Comparison of ENCODE assay signal across 19 cellular contexts in genomic region chr3:43214616-43215015, GRCh38.
DNase-seq lines count a peak whose midpoint lies in the region; ATAC-seq and TF ChIP-seq lines count a peak whose summit lies in the region.
"Had no signal": no experiment of that assay in that cellular context is flagged by ENCODE, and none has a peak within 500 bp of the region (broad histone marks: within the 10 kb centered on the region; RNA-seq: fewer than 3 reads in every experiment).

No MANE protein-coding gene starts in this region.

- no peaks in the 10 kb centered on the region for H3K36me3 ChIP-seq in mammary epithelial cell (ENCODE audit: insufficient read depth, low read length)
- H3K36me3 ChIP-seq: left lung, WERI-Rb-1 had no signal

- peak overlapping the region; percentile 34 for H3K4me2 ChIP-seq in mammary epithelial cell (ENCODE audit: insufficient read depth, low read depth, low read length)

- H4K20me1 ChIP-seq in mammary epithelial cell (ENCODE audit: insufficient read depth, low read length) = no peaks in the 10 kb centered on the region

- no peaks in the 10 kb centered on the region for H3K9me3 Mint-ChIP-seq in nephron progenitor cell
- H3K9me3 Mint-ChIP-seq: CD4-positive, alpha-beta memory T cell had no signal

- peaks cover 2% of the 10 kb centered on the region for H3K27me3 ChIP-seq in mammary epithelial cell (ENCODE audit: insufficient read depth, low read length)
- H3K27me3 ChIP-seq: left lung had no signal

- H3K27ac ChIP-seq in mammary epithelial cell (ENCODE audit: insufficient read depth, low read depth, low read length) = peak overlapping the region; percentile 72
- H3K27ac ChIP-seq: left lung, WERI-Rb-1 had no signal

- no TSS peak for BruUV-seq in mammary epithelial cell (replicated peaks; lab: Mats Ljungman, UMichigan)

- H3K4me3 ChIP-seq in mammary epithelial cell (replicated peaks in 1 of 3; ENCODE audit: insufficient read depth in 1 of 3, low read depth in 2 of 3, low read length in 3 of 3) = no peak overlapping the region
- H3K4me3 ChIP-seq: left lung had no signal

- dilution Hi-C loops in mammary epithelial cell (cut with HindIII; ENCODE audit: low sequenced_read_pairs) = no loop called here

- DNase-seq in COLO829 (ENCODE audit: low spot score) (peak; percentile 16), LHCN-M2 (ENCODE audit: low read depth) (peak; percentile 41), mammary epithelial cell (peak; percentile 85), kidney glomerular epithelial cell (lab: John Stamatoyannopoulos, UW) (peak; percentile 49), nephron progenitor cell (no peak), COLO668 (lab: John Stamatoyannopoulos, UW; ENCODE audit: unreplicated experiment) (no peak)
- DNase-seq in activated CD4-positive, CD25-positive, alpha-beta regulatory T cell (lab: John Stamatoyannopoulos, UW) = no peak
- DNase-seq: CD4-positive, alpha-beta memory T cell; left lung; NCI-H1105 treated with DMSO at 0.1 percent for 48 hours; NCI-H2107; NCI-H748 treated with DMSO at 0.1 percent for 48 hours; occipital lobe; stimulated activated CD4-positive, alpha-beta T cell treated with anti-CD3 and anti-CD28 coated beads, Interleukin-4, amount 100 ng/mL, for 24 hours; substantia nigra; SW 1271; WERI-Rb-1 had no signal

- WGBS in mammary epithelial cell (ENCODE audit: low coverage, missing lambda C conversion rate) = 42% methylated on average over 4 of the region's 4 CpGs

- no peak for TF ChIP-seq CTCF in mammary epithelial cell (conservative IDR thresholded peaks at IDR 0.05 in 1 of 2, IDR thresholded peaks at IDR 0.05 in 1 of 2; ENCODE audit: extremely low read depth in 1 of 2, insufficient read depth in 1 of 2, low read depth in 1 of 2, low read length in 2 of 2)
- no peak for TF ChIP-seq CTCF in nephron progenitor cell (IDR thresholded peaks at IDR 0.05)

- H3K4me3 Mint-ChIP-seq in nephron progenitor cell = no peak overlapping the region
- H3K4me3 Mint-ChIP-seq: activated naive CD8-positive, alpha-beta T cell; CD4-positive, alpha-beta memory T cell had no signal

- H2AFZ ChIP-seq in mammary epithelial cell (ENCODE audit: low read depth, low read length) = peak overlapping the region; percentile 51

- peaks cover 5% of the 10 kb centered on the region for H3K27me3 Mint-ChIP-seq in nephron progenitor cell (ENCODE audit: low read depth, poor library complexity)
- H3K27me3 Mint-ChIP-seq: activated naive CD8-positive, alpha-beta T cell had no signal

- H3K27ac Mint-ChIP-seq in nephron progenitor cell = no peak overlapping the region
- H3K27ac Mint-ChIP-seq: activated naive CD8-positive, alpha-beta T cell had no signal

- no peak for ATAC-seq in HG03460 (IDR thresholded peaks at IDR 0.05; ENCODE audit: unreplicated experiment)
- ATAC-seq: left lung had no signal

- H3K4me1 ChIP-seq in mammary epithelial cell (ENCODE audit: insufficient read depth, low read length) = peaks cover 31% of the 10 kb centered on the region
- H3K4me1 ChIP-seq: left lung had no signal

- intact Hi-C loops in mammary epithelial cell (cut with micrococcal nuclease) = loop anchor here (5.0 kb wide), 1 partner anchor 52 kb away; no protein-coding TSS in a partner anchor

- H3K79me2 ChIP-seq in mammary epithelial cell (ENCODE audit: insufficient read depth, low read length) = no peaks in the 10 kb centered on the region

- no peak overlapping the region for H3K9ac ChIP-seq in mammary epithelial cell (ENCODE audit: insufficient read depth, low read length)

- in situ Hi-C loops in mammary epithelial cell (cut with MboI; ENCODE audit: low sequenced_read_pairs in 2 of 2) = no loop called here

- CTCF ChIA-PET in mammary epithelial cell (lab: Charles Lee; ENCODE audit: low non-redundant PET) = no interaction called here

- no peaks in the 10 kb centered on the region for H3K4me1 Mint-ChIP-seq in nephron progenitor cell

- no peaks in the 10 kb centered on the region for H3K36me3 Mint-ChIP-seq in nephron progenitor cell (ENCODE audit: low read depth)
- H3K36me3 Mint-ChIP-seq: activated naive CD8-positive, alpha-beta T cell; CD4-positive, alpha-beta memory T cell had no signal

- no peaks in the 10 kb centered on the region for H3K9me3 ChIP-seq in mammary epithelial cell (replicated peaks; ENCODE audit: insufficient read depth, low read length)
- H3K9me3 ChIP-seq: left lung had no signal

Comparison
In these comparisons a context has a peak if more than half of its experiments do, and no peak if none do; other contexts are left out.
1. DNase-seq: peak in COLO829 (single experiment), LHCN-M2 (single experiment), mammary epithelial cell (single experiment) and kidney glomerular epithelial cell (single experiment); none in nephron progenitor cell (single experiment), COLO668 (single experiment) and activated CD4-positive, CD25-positive, alpha-beta regulatory T cell (0 of 4).